In the genomic region with DNA sequence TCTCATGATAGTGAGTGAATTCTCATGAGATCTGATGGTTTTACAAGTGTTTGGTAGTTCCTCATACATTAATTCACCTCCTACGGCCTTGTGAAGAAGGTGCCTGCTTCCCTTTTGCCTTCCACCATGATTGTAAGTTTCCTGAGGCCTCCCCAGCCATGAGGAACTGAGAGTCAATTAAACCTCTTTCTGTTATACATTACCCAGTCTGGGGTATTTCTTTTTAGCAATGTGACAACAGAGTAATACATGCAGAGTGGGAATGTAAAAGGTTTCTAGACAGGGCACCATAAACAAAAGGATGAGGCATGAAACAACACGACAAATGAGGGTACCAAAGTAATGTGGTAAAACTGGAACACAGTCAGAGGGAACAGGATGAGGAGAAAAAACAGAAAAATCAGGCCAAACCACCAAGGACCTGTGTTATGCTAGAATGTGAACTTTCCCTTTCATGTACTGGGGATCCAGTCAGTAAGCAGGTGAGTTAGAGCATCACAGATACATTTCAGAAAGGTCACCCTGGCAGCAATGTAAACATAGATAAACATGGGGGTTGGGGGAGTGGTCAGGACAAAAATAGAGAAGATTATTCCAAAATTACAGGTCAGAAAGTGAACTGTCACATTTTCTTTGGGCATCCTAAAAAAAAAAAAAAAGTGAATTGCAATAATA, we compare ENCODE assay signal across 23 cellular contexts. TPM values are rescaled to one million over a fixed set of nuclear protein-coding genes. Genes with fewer than 3 reads are reported as not detected.
A peak's percentile ranks its signal among the peaks of the same experiment; 100 is the strongest.
DNase-seq lines count a peak whose midpoint lies in the region; ATAC-seq and FAIRE-seq lines count a peak whose summit lies in the region.
"Had no signal": no experiment of that assay in that cellular context is flagged by ENCODE, and none has a peak within 500 bp of the region (broad histone marks: within the 10 kb centered on the region; RNA-seq: fewer than 3 reads in every experiment).

No MANE protein-coding gene starts in this region.

- POLR2A ChIA-PET in activated CD8-positive, alpha-beta T cell treated with anti-CD3 and anti-CD28 coated beads, Interleukin-2, amount 10 ng/mL, durations not matched to agents 7 days and 5 days (lab: Charles Lee) = no interaction called here

- no peak overlapping the region for H3K4me3 Mint-ChIP-seq in activated CD8-positive, alpha-beta T cell treated with anti-CD3 and anti-CD28 coated beads, Interleukin-2, amount 10 ng/mL, durations not matched to agents 7 days and 5 days
- no peak overlapping the region for H3K4me3 Mint-ChIP-seq in stimulated activated memory B cell treated with anti-CD40 and anti-IgM and Interleukin-4, amounts not matched to agents 10 μg/mL and 1 μg/mL and 100 μg/mL, for 72 hours
- H3K4me3 Mint-ChIP-seq: CD4-positive, alpha-beta memory T cell had no signal

- H3K27ac Mint-ChIP-seq in activated CD8-positive, alpha-beta T cell treated with anti-CD3 and anti-CD28 coated beads, Interleukin-2, amount 10 ng/mL, durations not matched to agents 7 days and 5 days = no peak overlapping the region
- peak overlapping the region; percentile 60 for H3K27ac Mint-ChIP-seq in stimulated activated memory B cell treated with anti-CD40 and anti-IgM and Interleukin-4, amounts not matched to agents 10 μg/mL and 1 μg/mL and 100 μg/mL, for 72 hours

- peak; percentile 53 for FAIRE-seq in GM18507 (lab: Jason Lieb, UNC)
- FAIRE-seq: A204.1, H54, HTR-8/SVneo, K562 had no signal

- no peaks in the 10 kb centered on the region for H3K27me3 Mint-ChIP-seq in activated CD8-positive, alpha-beta T cell treated with anti-CD3 and anti-CD28 coated beads, Interleukin-2, amount 10 ng/mL, durations not matched to agents 7 days and 5 days (ENCODE audit: low read depth)
- H3K27me3 Mint-ChIP-seq in stimulated activated memory B cell treated with anti-CD40 and anti-IgM and Interleukin-4, amounts not matched to agents 10 μg/mL and 1 μg/mL and 100 μg/mL, for 72 hours = no peaks in the 10 kb centered on the region
- H3K27me3 Mint-ChIP-seq: CD4-positive, alpha-beta memory T cell had no signal

- CTCF ChIA-PET in activated CD8-positive, alpha-beta T cell treated with anti-CD3 and anti-CD28 coated beads, Interleukin-2, amount 10 ng/mL, durations not matched to agents 7 days and 5 days (lab: Charles Lee) = no interaction called here

- ATAC-seq in HG03342 (IDR thresholded peaks at IDR 0.05; ENCODE audit: unreplicated experiment) = peak; percentile 59
- peak; percentile 30 for ATAC-seq in activated CD8-positive, alpha-beta T cell treated with anti-CD3 and anti-CD28 coated beads, Interleukin-2, amount 10 ng/mL, durations not matched to agents 7 days and 5 days
- peak; percentile 50 for ATAC-seq in stimulated activated memory B cell treated with anti-CD40 and anti-IgM and Interleukin-4, amounts not matched to agents 10 μg/mL and 1 μg/mL and 100 μg/mL, for 72 hours
- no peak for ATAC-seq in HG03280 (IDR thresholded peaks at IDR 0.05; ENCODE audit: unreplicated experiment)
- ATAC-seq: K562, Panc1, SK-N-SH treated with all-trans-retinoic acid at 6 μM for 48 hours had no signal

- no peak for DNase-seq in GM18507 (ENCODE audit: extremely low spot score, insufficient read length, low read depth)
- no peak for DNase-seq in activated CD8-positive, alpha-beta T cell treated with anti-CD3 and anti-CD28 coated beads, Interleukin-2, amount 10 ng/mL, durations not matched to agents 7 days and 5 days
- DNase-seq in NCI-H226 = no peak
- DNase-seq in RKO (ENCODE audit: low spot score) = no peak
- DNase-seq: AML-193; CD4-positive, alpha-beta memory T cell; COR-L47; DMS53; Kasumi-1; NCI-H1105 treated with DMSO at 0.1 percent for 48 hours; NCI-H146; NCI-H2029; NCI-H446 treated with DMSO at 0.1 percent for 48 hours; NCI-H526 had no signal

- no peaks in the 10 kb centered on the region for H3K9me3 Mint-ChIP-seq in activated CD8-positive, alpha-beta T cell treated with anti-CD3 and anti-CD28 coated beads, Interleukin-2, amount 10 ng/mL, durations not matched to agents 7 days and 5 days (ENCODE audit: insufficient read depth)
- H3K9me3 Mint-ChIP-seq in stimulated activated memory B cell treated with anti-CD40 and anti-IgM and Interleukin-4, amounts not matched to agents 10 μg/mL and 1 μg/mL and 100 μg/mL, for 72 hours = peaks cover 8% of the 10 kb centered on the region

- H3K36me3 Mint-ChIP-seq in activated CD8-positive, alpha-beta T cell treated with anti-CD3 and anti-CD28 coated beads, Interleukin-2, amount 10 ng/mL, durations not matched to agents 7 days and 5 days (ENCODE audit: low read depth) = peaks cover 34% of the 10 kb centered on the region
- H3K36me3 Mint-ChIP-seq in stimulated activated memory B cell treated with anti-CD40 and anti-IgM and Interleukin-4, amounts not matched to agents 10 μg/mL and 1 μg/mL and 100 μg/mL, for 72 hours = peaks cover 58% of the 10 kb centered on the region

- no peaks in the 10 kb centered on the region for H3K4me1 Mint-ChIP-seq in activated CD8-positive, alpha-beta T cell treated with anti-CD3 and anti-CD28 coated beads, Interleukin-2, amount 10 ng/mL, durations not matched to agents 7 days and 5 days (ENCODE audit: low read depth)
- H3K4me1 Mint-ChIP-seq in stimulated activated memory B cell treated with anti-CD40 and anti-IgM and Interleukin-4, amounts not matched to agents 10 μg/mL and 1 μg/mL and 100 μg/mL, for 72 hours = peaks cover 10% of the 10 kb centered on the region

RNA-seq across cellular contexts. Expression of a gene that starts 31.9 kb away (rescaled TPM):
- 10 to 100 TPM in 1 of 2 experiments, 1 to 10 TPM in 1; 9.0 to 12.8 TPM for total RNA-seq in activated CD8-positive, alpha-beta T cell treated with anti-CD3 and anti-CD28 coated beads, Interleukin-2, amount 10 ng/mL, durations not matched to agents 7 days and 5 days
